ENCODE assay signal across 20 cellular contexts in the genomic region with DNA sequence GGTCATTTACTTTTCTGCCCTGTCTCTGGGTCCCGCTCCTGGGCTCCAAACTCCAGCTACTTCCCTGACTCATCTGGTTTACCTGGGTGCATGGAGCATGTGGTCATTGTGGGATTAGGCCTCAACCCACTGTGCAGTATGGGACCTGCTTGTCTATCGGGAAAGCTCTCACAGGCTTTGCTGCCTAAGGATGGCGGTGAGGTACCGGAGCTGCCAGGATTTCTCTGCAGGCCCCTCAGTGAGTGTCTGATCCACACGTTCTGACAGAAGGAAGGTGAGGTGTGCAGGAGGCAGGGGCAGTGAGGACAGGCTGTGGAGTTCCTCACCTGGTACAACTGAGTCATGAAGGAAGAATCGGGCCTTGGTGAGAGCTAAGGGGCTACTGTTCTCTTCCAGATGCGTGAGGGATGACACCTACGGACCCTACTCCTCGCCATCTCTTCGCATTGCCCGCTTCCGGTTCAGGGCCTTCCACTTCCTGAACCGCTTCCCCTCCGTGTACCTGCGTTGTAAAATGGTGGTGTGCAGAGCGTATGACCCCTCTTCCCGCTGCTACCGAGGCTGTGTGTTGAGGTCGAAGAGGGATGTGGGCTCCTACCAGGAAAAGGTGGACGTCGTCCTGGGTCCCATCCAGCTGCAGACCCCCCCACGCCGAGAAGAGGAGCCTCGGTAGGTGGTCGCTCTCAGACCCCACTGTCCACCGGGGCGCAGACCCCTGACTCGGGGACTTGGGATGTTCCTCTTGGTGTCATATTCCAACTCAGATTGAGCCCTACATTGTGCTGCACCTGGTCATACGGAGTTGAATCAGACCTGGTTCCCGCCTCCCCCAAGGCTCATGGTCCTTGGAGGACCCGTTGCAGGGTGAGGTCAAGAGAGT. TPM values are rescaled to one million over a fixed set of nuclear protein-coding genes. Genes with fewer than 3 reads are reported as not detected.
DNase-seq lines count a peak whose midpoint lies in the region; FAIRE-seq and TF ChIP-seq lines count a peak whose summit lies in the region.
"Had no signal": no experiment of that assay in that cellular context is flagged by ENCODE, and none has a peak within 500 bp of the region (broad histone marks: within the 10 kb centered on the region; RNA-seq: fewer than 3 reads in every experiment).

No MANE protein-coding gene starts in this region.

- H3K27me3 Mint-ChIP-seq in endodermal cell (ENCODE audit: insufficient read depth) (peaks cover 27% of the 10 kb centered on the region), neural crest cell (ENCODE audit: low read depth) (peaks cover 3% of the 10 kb centered on the region), type B pancreatic cell (peaks cover 13% of the 10 kb centered on the region), CD14-positive monocyte (ENCODE audit: low read depth in 3 of 3) (peaks cover 3 to 6% (median 4%) of the 10 kb centered on the region in 3 donors)
- no peaks in the 10 kb centered on the region for H3K27me3 Mint-ChIP-seq in activated T-helper 2 cell treated with anti-CD3 and anti-CD28 coated beads, Interferon-gamma antibody, Interleukin-2, Interleukin-4, amounts not matched to agents 10 μg/mL and 5 μg/mL and 100 μg/mL, durations not matched to agents 14 hours and 24 hours and 36 hours (ENCODE audit: low read depth)

- H3K9me3 Mint-ChIP-seq in endodermal cell (no peaks in the 10 kb centered on the region), neural crest cell (no peaks in the 10 kb centered on the region), type B pancreatic cell (no peaks in the 10 kb centered on the region), CD14-positive monocyte (peaks cover 0 to 6% (median 0%) of the 10 kb centered on the region in 7 donors)
- H3K9me3 Mint-ChIP-seq in activated T-helper 2 cell treated with anti-CD3 and anti-CD28 coated beads, Interferon-gamma antibody, Interleukin-2, Interleukin-4, amounts not matched to agents 10 μg/mL and 5 μg/mL and 100 μg/mL, durations not matched to agents 14 hours and 24 hours and 36 hours, result no peaks in the 10 kb centered on the region
- H3K9me3 Mint-ChIP-seq: CD4-positive, alpha-beta T cell; H9 had no signal

- no peaks in the 10 kb centered on the region for H3K36me3 ChIP-seq in endodermal cell (ENCODE audit: control insufficient read depth, insufficient read depth, low read length)
- H3K36me3 ChIP-seq in stomach, result no peaks in the 10 kb centered on the region
- H3K36me3 ChIP-seq in HAP-1 (replicated peaks), result no peaks in the 10 kb centered on the region
- H3K36me3 ChIP-seq: BE2C had no signal

- no peak overlapping the region for H3K27ac ChIP-seq in endodermal cell (ENCODE audit: low read depth, low read length)
- no peak overlapping the region for H3K27ac ChIP-seq in stomach

- H3K4me3 ChIP-seq in endodermal cell (ENCODE audit: low read length) (no peak overlapping the region), stomach (no peak overlapping the region), HAP-1 (no peak overlapping the region)

- H3K9me3 ChIP-seq in endodermal cell (ENCODE audit: control insufficient read depth, low read length) (no peaks in the 10 kb centered on the region), stomach (no peaks in the 10 kb centered on the region), HAP-1 (no peaks in the 10 kb centered on the region)
- H3K9me3 ChIP-seq: BE2C, Caco-2 had no signal

- in situ Hi-C loops in HAP-1 (cut with MboI; ENCODE audit: low sequenced_read_pairs), result loop anchor here (10.0 to 25.0 kb wide), 2 partner anchors 62 to 919 kb away; no protein-coding TSS in a partner anchor

- H3K4me1 ChIP-seq in endodermal cell (ENCODE audit: control insufficient read depth, insufficient read depth, low read length), result no peaks in the 10 kb centered on the region
- no peaks in the 10 kb centered on the region for H3K4me1 ChIP-seq in stomach
- H3K4me1 ChIP-seq in HAP-1, result no peaks in the 10 kb centered on the region
- H3K4me1 ChIP-seq: Caco-2 had no signal

- H3K27me3 ChIP-seq in endodermal cell (ENCODE audit: control insufficient read depth, insufficient read depth, low read length, poor library complexity, severe bottlenecking) (peaks cover 16% of the 10 kb centered on the region), stomach (peaks cover 0 to 8% (median 0%) of the 10 kb centered on the region in 3 donors), HAP-1 (ENCODE audit: low read depth) (no peaks in the 10 kb centered on the region)
- H3K27me3 ChIP-seq: BE2C had no signal

- TF ChIP-seq CTCF in endodermal cell (conservative IDR thresholded peaks at IDR 0.05), result no peak
- TF ChIP-seq CTCF in neural crest cell (conservative IDR thresholded peaks at IDR 0.05), result no peak
- no peak for TF ChIP-seq CTCF in stomach (IDR thresholded peaks at IDR 0.05)
- no peak for TF ChIP-seq CTCF in type B pancreatic cell (conservative IDR thresholded peaks at IDR 0.05)
- no peak for TF ChIP-seq CTCF in CD14-positive monocyte (IDR thresholded peaks at IDR 0.05)

- 92 to 93% methylated on average over 29 to 31 of the region's 31 CpGs for WGBS in endodermal cell (ENCODE audit: insufficient coverage in 1 of 2, insufficient read length in 1 of 2), 2 experiments
- WGBS in stomach, 5 donors, result 88 to 92% (median 89%) methylated on average over 25 to 31 of the region's 31 CpGs

- no peak for TF ChIP-seq EP300 in stomach (IDR thresholded peaks at IDR 0.05)

- intact Hi-C loops in stomach (cut with DNase I; ENCODE audit: low total_unique reads) (no loop called here), CD14-positive monocyte (cut with micrococcal nuclease) (no loop called here)
- intact Hi-C loops in activated T-helper 2 cell treated with anti-CD3 and anti-CD28 coated beads, Interferon-gamma antibody, Interleukin-2, Interleukin-4, amounts not matched to agents 10 μg/mL and 5 μg/mL and 100 μg/mL, durations not matched to agents 14 hours and 24 hours and 36 hours (cut with micrococcal nuclease), result no loop called here

- no peak overlapping the region for H3K9ac ChIP-seq in endodermal cell (ENCODE audit: extremely low read depth, low read length, poor library complexity, severe bottlenecking)

- TF ChIP-seq POLR2A in stomach (IDR thresholded peaks at IDR 0.05), result no peak

- no peak for FAIRE-seq in RCC 7860 (lab: Jason Lieb, UNC)
- FAIRE-seq: A204.1, D721Med, G401.6, GM12891 had no signal

- H3K4me1 Mint-ChIP-seq in endodermal cell (no peaks in the 10 kb centered on the region), neural crest cell (no peaks in the 10 kb centered on the region), type B pancreatic cell (ENCODE audit: unreplicated experiment) (no peaks in the 10 kb centered on the region), CD14-positive monocyte (no peaks in the 10 kb centered on the region)
- H3K4me1 Mint-ChIP-seq in activated T-helper 2 cell treated with anti-CD3 and anti-CD28 coated beads, Interferon-gamma antibody, Interleukin-2, Interleukin-4, amounts not matched to agents 10 μg/mL and 5 μg/mL and 100 μg/mL, durations not matched to agents 14 hours and 24 hours and 36 hours (ENCODE audit: low read depth), result no peaks in the 10 kb centered on the region

- H3K4me3 Mint-ChIP-seq in endodermal cell (no peak overlapping the region), neural crest cell (no peak overlapping the region), type B pancreatic cell (no peak overlapping the region), CD14-positive monocyte (no peak overlapping the region)
- no peak overlapping the region for H3K4me3 Mint-ChIP-seq in activated T-helper 2 cell treated with anti-CD3 and anti-CD28 coated beads, Interferon-gamma antibody, Interleukin-2, Interleukin-4, amounts not matched to agents 10 μg/mL and 5 μg/mL and 100 μg/mL, durations not matched to agents 14 hours and 24 hours and 36 hours (ENCODE audit: low read depth)
- H3K4me3 Mint-ChIP-seq: CD4-positive, alpha-beta T cell; H9 had no signal

- H3K36me3 Mint-ChIP-seq in endodermal cell (ENCODE audit: low read depth), result no peaks in the 10 kb centered on the region
- no peaks in the 10 kb centered on the region for H3K36me3 Mint-ChIP-seq in neural crest cell (ENCODE audit: low read depth)
- no peaks in the 10 kb centered on the region for H3K36me3 Mint-ChIP-seq in type B pancreatic cell
- no peaks in the 10 kb centered on the region for H3K36me3 Mint-ChIP-seq in activated T-helper 2 cell treated with anti-CD3 and anti-CD28 coated beads, Interferon-gamma antibody, Interleukin-2, Interleukin-4, amounts not matched to agents 10 μg/mL and 5 μg/mL and 100 μg/mL, durations not matched to agents 14 hours and 24 hours and 36 hours (ENCODE audit: low read depth)
- H3K36me3 Mint-ChIP-seq in CD14-positive monocyte, result no peaks in the 10 kb centered on the region

- peak; percentile 34 for DNase-seq in endodermal cell
- DNase-seq in neural crest cell (ENCODE audit: low read depth, low spot score), result no peak
- DNase-seq in stomach, result peak; percentile 5
- DNase-seq in type B pancreatic cell (ENCODE audit: extremely low spot score, unreplicated experiment), result peak; percentile 59
- no peak for DNase-seq in activated T-helper 2 cell treated with anti-CD3 and anti-CD28 coated beads, Interferon-gamma antibody, Interleukin-2, Interleukin-4, amounts not matched to agents 10 μg/mL and 5 μg/mL and 100 μg/mL, durations not matched to agents 14 hours and 24 hours and 36 hours (ENCODE audit: low spot score)
- DNase-seq in HAP-1 (ENCODE audit: low spot score in 2 of 2), result no peak
- no peak for DNase-seq in CD14-positive monocyte (ENCODE audit: low spot score)
- no peak for DNase-seq in RCC 7860 (ENCODE audit: low spot score)
- DNase-seq: ACHN, BE2C, C1 segment of cervical spinal cord, Caco-2, GOT3, H9 had no signal

- H3K27ac Mint-ChIP-seq in endodermal cell (no peak overlapping the region), neural crest cell (ENCODE audit: unreplicated experiment) (peak overlapping the region; percentile 67), type B pancreatic cell (no peak overlapping the region), CD14-positive monocyte (no peak overlapping the region)
- H3K27ac Mint-ChIP-seq in activated T-helper 2 cell treated with anti-CD3 and anti-CD28 coated beads, Interferon-gamma antibody, Interleukin-2, Interleukin-4, amounts not matched to agents 10 μg/mL and 5 μg/mL and 100 μg/mL, durations not matched to agents 14 hours and 24 hours and 36 hours, result no peak overlapping the region
- H3K27ac Mint-ChIP-seq: CD4-positive, alpha-beta T cell; H9 had no signal

RNA-seq across cellular contexts. Expression of a gene that starts 56.7 kb away (rescaled TPM):
- total RNA-seq in endodermal cell (not detected), neural crest cell (not detected in 2 replicates), stomach (not detected), type B pancreatic cell (ENCODE audit: low replicate concordance) (not detected in 2 replicates)
- polyA plus RNA-seq in endodermal cell (2013, experiment 1 of 2), result not detected
- polyA plus RNA-seq in endodermal cell (2013, experiment 2 of 2), result not detected
- polyA plus RNA-seq in stomach (not detected), CD14-positive monocyte (not detected)
- total RNA-seq in activated T-helper 2 cell treated with anti-CD3 and anti-CD28 coated beads, Interferon-gamma antibody, Interleukin-2, Interleukin-4, amounts not matched to agents 10 μg/mL and 5 μg/mL and 100 μg/mL, durations not matched to agents 14 hours and 24 hours and 36 hours, result not detected in 2 replicates
- total RNA-seq: Caco-2; CD4-positive, alpha-beta T cell; H9; HT-29 had no signal

Comparison
In these comparisons a context has a peak if more than half of its experiments do, and no peak if none do; other contexts are left out.
1. DNase-seq: peak in endodermal cell (single experiment), stomach (single experiment) and type B pancreatic cell (single experiment); none in neural crest cell (single experiment), activated T-helper 2 cell treated with anti-CD3 and anti-CD28 coated beads, Interferon-gamma antibody, Interleukin-2, Interleukin-4, amounts not matched to agents 10 μg/mL and 5 μg/mL and 100 μg/mL, durations not matched to agents 14 hours and 24 hours and 36 hours (single experiment), HAP-1 (0 of 2), CD14-positive monocyte (single experiment) and RCC 7860 (single experiment).